1 cellular context compared by ENCODE assay signal in the genomic region with DNA sequence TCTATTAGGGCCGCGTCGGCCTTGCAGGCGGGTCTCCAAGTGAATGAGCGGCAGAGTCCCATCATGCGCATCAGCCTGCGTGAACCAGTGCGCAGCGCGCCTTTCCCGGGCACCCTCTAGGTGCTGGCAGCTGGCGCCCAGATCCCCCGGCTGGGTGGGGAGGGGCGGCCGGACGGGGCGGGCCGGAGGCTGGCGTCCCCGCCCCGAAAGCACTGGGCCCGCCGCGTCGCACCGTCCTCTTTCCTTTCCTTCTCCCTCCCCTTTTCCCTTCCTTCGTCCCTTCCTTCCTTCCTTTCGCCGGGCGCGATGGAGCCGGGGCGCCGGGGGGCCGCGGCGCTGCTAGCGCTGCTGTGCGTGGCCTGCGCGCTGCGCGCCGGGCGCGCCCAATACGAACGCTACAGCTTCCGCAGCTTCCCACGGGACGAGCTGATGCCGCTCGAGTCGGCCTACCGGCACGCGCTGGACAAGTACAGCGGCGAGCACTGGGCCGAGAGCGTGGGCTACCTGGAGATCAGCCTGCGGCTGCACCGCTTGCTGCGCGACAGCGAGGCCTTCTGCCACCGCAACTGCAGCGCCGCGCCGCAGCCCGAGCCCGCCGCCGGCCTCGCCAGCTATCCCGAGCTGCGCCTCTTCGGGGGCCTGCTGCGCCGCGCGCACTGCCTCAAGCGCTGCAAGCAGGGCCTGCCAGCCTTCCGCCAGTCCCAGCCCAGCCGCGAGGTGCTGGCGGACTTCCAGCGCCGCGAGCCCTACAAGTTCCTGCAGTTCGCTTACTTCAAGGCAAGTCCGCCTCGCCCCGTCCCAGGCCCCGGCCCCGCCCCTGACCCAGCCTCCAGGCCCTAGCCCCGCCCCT.
TF ChIP-seq lines count a peak whose summit lies in the region.

A gene (plus strand): TSS at position 243 of the 850 bp plus-strand sequence. CDS start 64 bp downstream, at position 307.

TF ChIP-seq in K562, 482 proteins besides CTCF, POLR2A, EP300 and RAD21 (continued from another document and continues in another):
- TF ChIP-seq, protein P1, sequence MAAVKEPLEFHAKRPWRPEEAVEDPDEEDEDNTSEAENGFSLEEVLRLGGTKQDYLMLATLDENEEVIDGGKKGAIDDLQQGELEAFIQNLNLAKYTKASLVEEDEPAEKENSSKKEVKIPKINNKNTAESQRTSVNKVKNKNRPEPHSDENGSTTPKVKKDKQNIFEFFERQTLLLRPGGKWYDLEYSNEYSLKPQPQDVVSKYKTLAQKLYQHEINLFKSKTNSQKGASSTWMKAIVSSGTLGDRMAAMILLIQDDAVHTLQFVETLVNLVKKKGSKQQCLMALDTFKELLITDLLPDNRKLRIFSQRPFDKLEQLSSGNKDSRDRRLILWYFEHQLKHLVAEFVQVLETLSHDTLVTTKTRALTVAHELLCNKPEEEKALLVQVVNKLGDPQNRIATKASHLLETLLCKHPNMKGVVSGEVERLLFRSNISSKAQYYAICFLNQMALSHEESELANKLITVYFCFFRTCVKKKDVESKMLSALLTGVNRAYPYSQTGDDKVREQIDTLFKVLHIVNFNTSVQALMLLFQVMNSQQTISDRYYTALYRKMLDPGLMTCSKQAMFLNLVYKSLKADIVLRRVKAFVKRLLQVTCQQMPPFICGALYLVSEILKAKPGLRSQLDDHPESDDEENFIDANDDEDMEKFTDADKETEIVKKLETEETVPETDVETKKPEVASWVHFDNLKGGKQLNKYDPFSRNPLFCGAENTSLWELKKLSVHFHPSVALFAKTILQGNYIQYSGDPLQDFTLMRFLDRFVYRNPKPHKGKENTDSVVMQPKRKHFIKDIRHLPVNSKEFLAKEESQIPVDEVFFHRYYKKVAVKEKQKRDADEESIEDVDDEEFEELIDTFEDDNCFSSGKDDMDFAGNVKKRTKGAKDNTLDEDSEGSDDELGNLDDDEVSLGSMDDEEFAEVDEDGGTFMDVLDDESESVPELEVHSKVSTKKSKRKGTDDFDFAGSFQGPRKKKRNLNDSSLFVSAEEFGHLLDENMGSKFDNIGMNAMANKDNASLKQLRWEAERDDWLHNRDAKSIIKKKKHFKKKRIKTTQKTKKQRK (IDR thresholded peaks at IDR 0.05; ENCODE audit: borderline replicate concordance, low read depth, low read length): no peak
- TF ChIP-seq CBFA2T3 (IDR thresholded peaks at IDR 0.05): peak; percentile 15; the same call in 1 of the 2 replicates
- TF ChIP-seq RHOXF2B (CRISPR knock-in tag; conservative IDR thresholded peaks at IDR 0.05): no peak
- no peak for TF ChIP-seq HMG20A (CRISPR knock-in tag; conservative IDR thresholded peaks at IDR 0.05)
- no peak for TF ChIP-seq SAFB2 (IDR thresholded peaks at IDR 0.05; ENCODE audit: borderline replicate concordance, low read depth, low read length, severe bottlenecking)
- TF ChIP-seq, protein P2, sequence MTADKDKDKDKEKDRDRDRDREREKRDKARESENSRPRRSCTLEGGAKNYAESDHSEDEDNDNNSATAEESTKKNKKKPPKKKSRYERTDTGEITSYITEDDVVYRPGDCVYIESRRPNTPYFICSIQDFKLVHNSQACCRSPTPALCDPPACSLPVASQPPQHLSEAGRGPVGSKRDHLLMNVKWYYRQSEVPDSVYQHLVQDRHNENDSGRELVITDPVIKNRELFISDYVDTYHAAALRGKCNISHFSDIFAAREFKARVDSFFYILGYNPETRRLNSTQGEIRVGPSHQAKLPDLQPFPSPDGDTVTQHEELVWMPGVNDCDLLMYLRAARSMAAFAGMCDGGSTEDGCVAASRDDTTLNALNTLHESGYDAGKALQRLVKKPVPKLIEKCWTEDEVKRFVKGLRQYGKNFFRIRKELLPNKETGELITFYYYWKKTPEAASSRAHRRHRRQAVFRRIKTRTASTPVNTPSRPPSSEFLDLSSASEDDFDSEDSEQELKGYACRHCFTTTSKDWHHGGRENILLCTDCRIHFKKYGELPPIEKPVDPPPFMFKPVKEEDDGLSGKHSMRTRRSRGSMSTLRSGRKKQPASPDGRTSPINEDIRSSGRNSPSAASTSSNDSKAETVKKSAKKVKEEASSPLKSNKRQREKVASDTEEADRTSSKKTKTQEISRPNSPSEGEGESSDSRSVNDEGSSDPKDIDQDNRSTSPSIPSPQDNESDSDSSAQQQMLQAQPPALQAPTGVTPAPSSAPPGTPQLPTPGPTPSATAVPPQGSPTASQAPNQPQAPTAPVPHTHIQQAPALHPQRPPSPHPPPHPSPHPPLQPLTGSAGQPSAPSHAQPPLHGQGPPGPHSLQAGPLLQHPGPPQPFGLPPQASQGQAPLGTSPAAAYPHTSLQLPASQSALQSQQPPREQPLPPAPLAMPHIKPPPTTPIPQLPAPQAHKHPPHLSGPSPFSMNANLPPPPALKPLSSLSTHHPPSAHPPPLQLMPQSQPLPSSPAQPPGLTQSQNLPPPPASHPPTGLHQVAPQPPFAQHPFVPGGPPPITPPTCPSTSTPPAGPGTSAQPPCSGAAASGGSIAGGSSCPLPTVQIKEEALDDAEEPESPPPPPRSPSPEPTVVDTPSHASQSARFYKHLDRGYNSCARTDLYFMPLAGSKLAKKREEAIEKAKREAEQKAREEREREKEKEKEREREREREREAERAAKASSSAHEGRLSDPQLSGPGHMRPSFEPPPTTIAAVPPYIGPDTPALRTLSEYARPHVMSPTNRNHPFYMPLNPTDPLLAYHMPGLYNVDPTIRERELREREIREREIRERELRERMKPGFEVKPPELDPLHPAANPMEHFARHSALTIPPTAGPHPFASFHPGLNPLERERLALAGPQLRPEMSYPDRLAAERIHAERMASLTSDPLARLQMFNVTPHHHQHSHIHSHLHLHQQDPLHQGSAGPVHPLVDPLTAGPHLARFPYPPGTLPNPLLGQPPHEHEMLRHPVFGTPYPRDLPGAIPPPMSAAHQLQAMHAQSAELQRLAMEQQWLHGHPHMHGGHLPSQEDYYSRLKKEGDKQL (CRISPR knock-in tag; IDR thresholded peaks at IDR 0.05; ENCODE audit: borderline replicate concordance): no peak; the same call in 1 of the 2 replicates
- no peak for TF ChIP-seq RBM22 (IDR thresholded peaks at IDR 0.05; ENCODE audit: low read depth, low read length, poor library complexity, severe bottlenecking)
- no peak for TF ChIP-seq SMARCC2 (IDR thresholded peaks at IDR 0.05; ENCODE audit: low read depth)
- no peak for TF ChIP-seq ZNF354B (CRISPR knock-in tag; IDR thresholded peaks at IDR 0.05)
- TF ChIP-seq ZNF780A (CRISPR knock-in tag; IDR thresholded peaks at IDR 0.05): no peak
- TF ChIP-seq SMC3 (conservative IDR thresholded peaks at IDR 0.05; ENCODE audit: insufficient read depth, low read depth, low read length): no peak
- no peak for TF ChIP-seq ESRRB (CRISPR knock-in tag; IDR thresholded peaks at IDR 0.05; ENCODE audit: borderline replicate concordance)
- no peak for TF ChIP-seq ZKSCAN8 (CRISPR knock-in tag; IDR thresholded peaks at IDR 0.05)
- TF ChIP-seq ZNF146 (CRISPR knock-in tag; IDR thresholded peaks at IDR 0.05; ENCODE audit: unreplicated experiment): peak; percentile 28
- no peak; a peak in 1 of 4 replicates for TF ChIP-seq CSDE1 (IDR thresholded peaks at IDR 0.05)
- TF ChIP-seq, protein P3, sequence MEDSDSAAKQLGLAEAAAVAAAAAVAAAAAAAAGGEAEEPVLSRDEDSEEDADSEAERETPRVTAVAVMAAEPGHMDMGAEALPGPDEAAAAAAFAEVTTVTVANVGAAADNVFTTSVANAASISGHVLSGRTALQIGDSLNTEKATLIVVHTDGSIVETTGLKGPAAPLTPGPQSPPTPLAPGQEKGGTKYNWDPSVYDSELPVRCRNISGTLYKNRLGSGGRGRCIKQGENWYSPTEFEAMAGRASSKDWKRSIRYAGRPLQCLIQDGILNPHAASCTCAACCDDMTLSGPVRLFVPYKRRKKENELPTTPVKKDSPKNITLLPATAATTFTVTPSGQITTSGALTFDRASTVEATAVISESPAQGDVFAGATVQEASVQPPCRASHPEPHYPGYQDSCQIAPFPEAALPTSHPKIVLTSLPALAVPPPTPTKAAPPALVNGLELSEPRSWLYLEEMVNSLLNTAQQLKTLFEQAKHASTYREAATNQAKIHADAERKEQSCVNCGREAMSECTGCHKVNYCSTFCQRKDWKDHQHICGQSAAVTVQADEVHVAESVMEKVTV (CRISPR knock-in tag; IDR thresholded peaks at IDR 0.05): no peak
- TF ChIP-seq NEUROD1 (IDR thresholded peaks at IDR 0.05; ENCODE audit: borderline replicate concordance, low read depth, low read length, partially characterized antibody): no peak
- no peak for TF ChIP-seq YBX1 (IDR thresholded peaks at IDR 0.05)
- TF ChIP-seq ELF2 (CRISPR knock-in tag; IDR thresholded peaks at IDR 0.05): peak; percentile 62
- no peak for TF ChIP-seq ILK (tag; IDR thresholded peaks at IDR 0.05; ENCODE audit: borderline replicate concordance, low read depth)
- TF ChIP-seq SMAD2 (IDR thresholded peaks at IDR 0.05; ENCODE audit: low read depth, low read length): no peak
- TF ChIP-seq, protein P4, sequence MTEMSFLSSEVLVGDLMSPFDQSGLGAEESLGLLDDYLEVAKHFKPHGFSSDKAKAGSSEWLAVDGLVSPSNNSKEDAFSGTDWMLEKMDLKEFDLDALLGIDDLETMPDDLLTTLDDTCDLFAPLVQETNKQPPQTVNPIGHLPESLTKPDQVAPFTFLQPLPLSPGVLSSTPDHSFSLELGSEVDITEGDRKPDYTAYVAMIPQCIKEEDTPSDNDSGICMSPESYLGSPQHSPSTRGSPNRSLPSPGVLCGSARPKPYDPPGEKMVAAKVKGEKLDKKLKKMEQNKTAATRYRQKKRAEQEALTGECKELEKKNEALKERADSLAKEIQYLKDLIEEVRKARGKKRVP (CRISPR knock-in tag; IDR thresholded peaks at IDR 0.05): peak; percentile 26; the same call in 1 of the 2 replicates
- TF ChIP-seq, protein P5, sequence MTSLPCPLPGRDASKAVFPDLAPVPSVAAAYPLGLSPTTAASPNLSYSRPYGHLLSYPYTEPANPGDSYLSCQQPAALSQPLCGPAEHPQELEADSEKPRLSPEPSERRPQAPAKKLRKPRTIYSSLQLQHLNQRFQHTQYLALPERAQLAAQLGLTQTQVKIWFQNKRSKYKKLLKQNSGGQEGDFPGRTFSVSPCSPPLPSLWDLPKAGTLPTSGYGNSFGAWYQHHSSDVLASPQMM (CRISPR knock-in tag; IDR thresholded peaks at IDR 0.05): no peak
- no peak for TF ChIP-seq SRSF9 (IDR thresholded peaks at IDR 0.05; ENCODE audit: borderline replicate concordance, low read depth, low read length)
- TF ChIP-seq, protein P6, sequence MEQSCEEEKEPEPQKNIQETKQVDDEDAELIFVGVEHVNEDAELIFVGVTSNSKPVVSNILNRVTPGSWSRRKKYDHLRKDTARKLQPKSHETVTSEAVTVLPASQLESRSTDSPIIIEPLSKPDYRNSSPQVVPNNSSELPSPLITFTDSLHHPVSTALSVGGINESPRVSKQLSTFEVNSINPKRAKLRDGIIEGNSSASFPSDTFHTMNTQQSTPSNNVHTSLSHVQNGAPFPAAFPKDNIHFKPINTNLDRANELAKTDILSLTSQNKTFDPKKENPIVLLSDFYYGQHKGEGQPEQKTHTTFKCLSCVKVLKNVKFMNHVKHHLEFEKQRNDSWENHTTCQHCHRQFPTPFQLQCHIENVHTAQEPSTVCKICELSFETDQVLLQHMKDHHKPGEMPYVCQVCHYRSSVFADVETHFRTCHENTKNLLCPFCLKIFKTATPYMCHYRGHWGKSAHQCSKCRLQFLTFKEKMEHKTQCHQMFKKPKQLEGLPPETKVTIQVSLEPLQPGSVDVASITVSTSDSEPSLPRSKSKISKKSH (CRISPR knock-in tag; IDR thresholded peaks at IDR 0.05): no peak
- peak; percentile 68 for TF ChIP-seq RB1 (IDR thresholded peaks at IDR 0.05; ENCODE audit: low read depth)
- TF ChIP-seq HDAC8 (tag; IDR thresholded peaks at IDR 0.05): peak; percentile 74; the same call in 1 of the 2 replicates
- 0 out of 4 replicates have a peak, but pooled peaks of 1 of the 2 experiments have one; percentile 12 for TF ChIP-seq FOXA3 (CRISPR knock-in tag; conservative IDR thresholded peaks at IDR 0.05 in 1 of 2, IDR thresholded peaks at IDR 0.05 in 1 of 2)
- no peak for TF ChIP-seq RUNX1 (IDR thresholded peaks at IDR 0.05; ENCODE audit: low read depth)
- TF ChIP-seq, protein P7, sequence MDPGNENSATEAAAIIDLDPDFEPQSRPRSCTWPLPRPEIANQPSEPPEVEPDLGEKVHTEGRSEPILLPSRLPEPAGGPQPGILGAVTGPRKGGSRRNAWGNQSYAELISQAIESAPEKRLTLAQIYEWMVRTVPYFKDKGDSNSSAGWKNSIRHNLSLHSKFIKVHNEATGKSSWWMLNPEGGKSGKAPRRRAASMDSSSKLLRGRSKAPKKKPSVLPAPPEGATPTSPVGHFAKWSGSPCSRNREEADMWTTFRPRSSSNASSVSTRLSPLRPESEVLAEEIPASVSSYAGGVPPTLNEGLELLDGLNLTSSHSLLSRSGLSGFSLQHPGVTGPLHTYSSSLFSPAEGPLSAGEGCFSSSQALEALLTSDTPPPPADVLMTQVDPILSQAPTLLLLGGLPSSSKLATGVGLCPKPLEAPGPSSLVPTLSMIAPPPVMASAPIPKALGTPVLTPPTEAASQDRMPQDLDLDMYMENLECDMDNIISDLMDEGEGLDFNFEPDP (CRISPR knock-in tag; IDR thresholded peaks at IDR 0.05): 0 out of 2 replicates have a peak, but pooled peaks have one; percentile 41
- TF ChIP-seq MECOM (CRISPR knock-in tag; IDR thresholded peaks at IDR 0.05): no peak
- TF ChIP-seq GATA2 (CRISPR knock-in tag; IDR thresholded peaks at IDR 0.05): no peak
- TF ChIP-seq ZBED1 (IDR thresholded peaks at IDR 0.05): no peak
- TF ChIP-seq, protein P8, sequence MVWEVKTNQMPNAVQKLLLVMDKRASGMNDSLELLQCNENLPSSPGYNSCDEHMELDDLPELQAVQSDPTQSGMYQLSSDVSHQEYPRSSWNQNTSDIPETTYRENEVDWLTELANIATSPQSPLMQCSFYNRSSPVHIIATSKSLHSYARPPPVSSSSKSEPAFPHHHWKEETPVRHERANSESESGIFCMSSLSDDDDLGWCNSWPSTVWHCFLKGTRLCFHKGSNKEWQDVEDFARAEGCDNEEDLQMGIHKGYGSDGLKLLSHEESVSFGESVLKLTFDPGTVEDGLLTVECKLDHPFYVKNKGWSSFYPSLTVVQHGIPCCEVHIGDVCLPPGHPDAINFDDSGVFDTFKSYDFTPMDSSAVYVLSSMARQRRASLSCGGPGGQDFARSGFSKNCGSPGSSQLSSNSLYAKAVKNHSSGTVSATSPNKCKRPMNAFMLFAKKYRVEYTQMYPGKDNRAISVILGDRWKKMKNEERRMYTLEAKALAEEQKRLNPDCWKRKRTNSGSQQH (CRISPR knock-in tag; IDR thresholded peaks at IDR 0.05): no peak
- peak; percentile 37; the same call in 1 of the 2 replicates for TF ChIP-seq MYNN (IDR thresholded peaks at IDR 0.05)
- no peak for TF ChIP-seq MYNN (CRISPR knock-in tag; IDR thresholded peaks at IDR 0.05)
- TF ChIP-seq, protein P9, sequence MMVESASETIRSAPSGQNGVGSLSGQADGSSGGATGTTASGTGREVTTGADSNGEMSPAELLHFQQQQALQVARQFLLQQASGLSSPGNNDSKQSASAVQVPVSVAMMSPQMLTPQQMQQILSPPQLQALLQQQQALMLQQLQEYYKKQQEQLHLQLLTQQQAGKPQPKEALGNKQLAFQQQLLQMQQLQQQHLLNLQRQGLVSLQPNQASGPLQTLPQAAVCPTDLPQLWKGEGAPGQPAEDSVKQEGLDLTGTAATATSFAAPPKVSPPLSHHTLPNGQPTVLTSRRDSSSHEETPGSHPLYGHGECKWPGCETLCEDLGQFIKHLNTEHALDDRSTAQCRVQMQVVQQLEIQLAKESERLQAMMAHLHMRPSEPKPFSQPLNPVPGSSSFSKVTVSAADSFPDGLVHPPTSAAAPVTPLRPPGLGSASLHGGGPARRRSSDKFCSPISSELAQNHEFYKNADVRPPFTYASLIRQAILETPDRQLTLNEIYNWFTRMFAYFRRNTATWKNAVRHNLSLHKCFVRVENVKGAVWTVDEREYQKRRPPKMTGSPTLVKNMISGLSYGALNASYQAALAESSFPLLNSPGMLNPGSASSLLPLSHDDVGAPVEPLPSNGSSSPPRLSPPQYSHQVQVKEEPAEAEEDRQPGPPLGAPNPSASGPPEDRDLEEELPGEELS (CRISPR knock-in tag; IDR thresholded peaks at IDR 0.05; ENCODE audit: borderline replicate concordance): 0 out of 2 replicates have a peak, but pooled peaks have one; percentile 51
- TF ChIP-seq SPI1 (IDR thresholded peaks at IDR 0.05; ENCODE audit: borderline replicate concordance, low read depth, low read length): no peak
- TF ChIP-seq ZBTB17 (CRISPR knock-in tag; IDR thresholded peaks at IDR 0.05): peak; percentile 79
